In genomic region chr1:10779841-10780240, GRCh38 we compare ENCODE assay signal across 13 cellular contexts. TPM values are rescaled to one million over a fixed set of nuclear protein-coding genes. Genes with fewer than 3 reads are reported as not detected.
A peak's percentile ranks its signal among the peaks of the same experiment; 100 is the strongest.
DNase-seq lines count a peak whose midpoint lies in the region; ATAC-seq and TF ChIP-seq lines count a peak whose summit lies in the region.
"Had no signal": no experiment of that assay in that cellular context is flagged by ENCODE, and none has a peak within 500 bp of the region (broad histone marks: within the 10 kb centered on the region; RNA-seq: fewer than 3 reads in every experiment).

No MANE protein-coding gene starts in this region.

- no peak for TF ChIP-seq CTCF in NB4 (IDR thresholded peaks at IDR 0.05; ENCODE audit: low read depth, low read length)
- TF ChIP-seq CTCF in colonic mucosa (IDR thresholded peaks at IDR 0.05), result no peak

- intact Hi-C loops in colonic mucosa (cut with DNase I), result no loop called here

- DNase-seq in NCI-H2107 treated with DMSO at 0.1 percent for 48 hours (lab: John Stamatoyannopoulos, UW; ENCODE audit: unreplicated experiment) (peak; percentile 51), NCI-H2107 (lab: John Stamatoyannopoulos, UW) (no peak), NB4 (ENCODE audit: low read depth) (peak; percentile 48), colonic mucosa (peak; percentile 70), NAMALWA (ENCODE audit: low spot score) (no peak), HPDE6-E6E7 (ENCODE audit: extremely low spot score) (no peak)
- DNase-seq: activated CD4-positive, alpha-beta T cell treated with anti-CD3 and anti-CD28 coated beads for 36 hours; activated gamma-delta T cell treated with Interleukin-2 at 50 U/mL for 16 hours; DND-41; stimulated activated naive CD8-positive, alpha-beta T cell treated with anti-CD3 and anti-CD28 coated beads, Interleukin-15, Interleukin-2, amounts not matched to agents 100 U/mL and 50 U/mL, for 24 hours had no signal

- H3K4me3 ChIP-seq in NB4 (ENCODE audit: low read depth, low read length) (no peak overlapping the region), colonic mucosa (no peak overlapping the region), rectal smooth muscle tissue (ENCODE audit: low read length) (peak overlapping the region; percentile 28)
- H3K4me3 ChIP-seq: upper lobe of left lung had no signal

- no peak for ATAC-seq in HG03159 (IDR thresholded peaks at IDR 0.05; ENCODE audit: unreplicated experiment)
- ATAC-seq: activated CD4-positive, alpha-beta T cell treated with anti-CD3 and anti-CD28 coated beads for 36 hours; stimulated activated naive CD8-positive, alpha-beta T cell treated with anti-CD3 and anti-CD28 coated beads, Interleukin-15, Interleukin-2, amounts not matched to agents 100 U/mL and 50 U/mL, for 24 hours had no signal

- H3K4me1 ChIP-seq in colonic mucosa (no peaks in the 10 kb centered on the region), rectal smooth muscle tissue (ENCODE audit: control insufficient read depth, insufficient read depth, low read length) (peaks cover 11% of the 10 kb centered on the region)

- no peak for TF ChIP-seq POLR2A in NB4 (IDR thresholded peaks at IDR 0.05; ENCODE audit: extremely low read depth, insufficient read length)

- H3K27ac ChIP-seq in colonic mucosa (peak overlapping the region; percentile 85), rectal smooth muscle tissue (ENCODE audit: low read depth, low read length) (peak overlapping the region; percentile 19)

- H3K9me3 ChIP-seq in colonic mucosa, result no peaks in the 10 kb centered on the region
- H3K9me3 ChIP-seq: upper lobe of left lung had no signal

- H3K36me3 ChIP-seq in colonic mucosa, result no peaks in the 10 kb centered on the region
- no peaks in the 10 kb centered on the region for H3K36me3 ChIP-seq in rectal smooth muscle tissue (ENCODE audit: control insufficient read depth, insufficient read depth, low read length)
- H3K36me3 ChIP-seq: upper lobe of left lung had no signal

- H3K27me3 ChIP-seq in colonic mucosa (no peaks in the 10 kb centered on the region), rectal smooth muscle tissue (ENCODE audit: control insufficient read depth, insufficient read depth, low read length) (no peaks in the 10 kb centered on the region)
- H3K27me3 ChIP-seq: upper lobe of left lung had no signal

- peak overlapping the region; percentile 46 to 88 for H3K9ac ChIP-seq in colonic mucosa (ENCODE audit: low read depth in 2 of 2, low read length in 2 of 2)
- no peak overlapping the region for H3K9ac ChIP-seq in rectal smooth muscle tissue (ENCODE audit: low read length)

RNA-seq across cellular contexts. Expression of gene CASZ1, which starts 16.6 kb away (rescaled TPM):
- 10 to 100 TPM; 45.0 to 56.0 TPM for total RNA-seq in colonic mucosa

Comparison
In these comparisons a context has a peak if more than half of its experiments do, and no peak if none do; other contexts are left out.
1. DNase-seq: peak in NCI-H2107 treated with DMSO at 0.1 percent for 48 hours (single experiment), NB4 (single experiment) and colonic mucosa (single experiment); none in NCI-H2107 (single experiment), NAMALWA (single experiment) and HPDE6-E6E7 (single experiment).